10 cellular contexts compared by ENCODE assay signal in the genomic region with DNA sequence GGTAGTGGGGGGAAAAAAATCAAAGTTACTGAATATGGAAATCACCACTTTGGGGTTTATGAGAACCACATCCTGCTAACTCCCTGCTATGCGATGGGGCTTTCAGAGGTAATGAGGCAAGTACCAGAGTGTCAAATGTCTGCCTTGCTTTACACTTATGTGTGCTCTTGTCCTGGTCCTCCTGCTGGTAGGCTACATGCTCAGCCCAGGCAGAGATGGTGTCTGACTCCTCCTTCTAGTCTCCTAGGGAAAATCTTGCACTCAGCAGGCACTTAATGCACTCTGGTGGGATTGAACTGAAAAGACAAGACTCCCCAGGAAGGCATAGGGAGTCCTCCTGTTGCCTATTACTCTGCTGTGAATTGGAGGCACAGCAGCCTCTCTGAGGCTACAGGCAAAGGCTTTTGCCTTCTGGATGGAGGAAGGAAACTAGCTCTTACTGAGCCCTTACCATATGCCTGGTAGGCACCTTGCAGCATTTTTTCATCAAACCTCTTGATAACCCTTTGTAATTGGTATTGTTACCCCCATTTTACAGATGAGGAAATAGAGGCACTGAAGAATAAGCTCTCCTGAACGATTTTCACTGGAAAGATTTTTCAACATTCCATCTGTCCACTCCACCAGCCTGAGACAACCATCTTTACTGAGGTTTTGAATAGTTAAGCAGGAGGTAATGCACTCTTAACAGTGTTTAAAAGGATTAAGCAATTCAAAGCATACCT.
DNase-seq lines count a peak whose midpoint lies in the region; ATAC-seq lines count a peak whose summit lies in the region.
"Had no signal": no experiment of that assay in that cellular context is flagged by ENCODE, and none has a peak within 500 bp of the region (broad histone marks: within the 10 kb centered on the region; RNA-seq: fewer than 3 reads in every experiment).

No MANE protein-coding gene starts in this region.

- peak; percentile 96 for ATAC-seq in GM18870 (IDR thresholded peaks at IDR 0.05; ENCODE audit: unreplicated experiment)
- ATAC-seq in GM21528 (IDR thresholded peaks at IDR 0.05; ENCODE audit: low FRiP score, unreplicated experiment), result peak; percentile 97
- ATAC-seq in HG03135 (IDR thresholded peaks at IDR 0.05; ENCODE audit: unreplicated experiment), result peak; percentile 94

- no peaks in the 10 kb centered on the region for H3K9me3 Mint-ChIP-seq in T-helper 2 cell treated with Interferon-gamma antibody and Interleukin-4, amounts not matched to agents 5 μg/mL and 100 μg/mL, for 36 hours

- H3K27me3 Mint-ChIP-seq in T-helper 2 cell treated with Interferon-gamma antibody and Interleukin-4, amounts not matched to agents 5 μg/mL and 100 μg/mL, for 36 hours (ENCODE audit: low read depth), result peaks cover 24% of the 10 kb centered on the region

- no peaks in the 10 kb centered on the region for H3K36me3 Mint-ChIP-seq in T-helper 2 cell treated with Interferon-gamma antibody and Interleukin-4, amounts not matched to agents 5 μg/mL and 100 μg/mL, for 36 hours (ENCODE audit: low read depth)

- no peak overlapping the region for H3K4me3 Mint-ChIP-seq in T-helper 2 cell treated with Interferon-gamma antibody and Interleukin-4, amounts not matched to agents 5 μg/mL and 100 μg/mL, for 36 hours

- H3K4me1 Mint-ChIP-seq in T-helper 2 cell treated with Interferon-gamma antibody and Interleukin-4, amounts not matched to agents 5 μg/mL and 100 μg/mL, for 36 hours (ENCODE audit: low read depth), result peaks cover 2% of the 10 kb centered on the region

- DNase-seq in glomerular visceral epithelial cell (ENCODE audit: extremely low spot score), result peak; percentile 7
- no peak for DNase-seq in T-helper 2 cell treated with Interferon-gamma antibody and Interleukin-4, amounts not matched to agents 5 μg/mL and 100 μg/mL, for 36 hours (ENCODE audit: low spot score)
- DNase-seq in NCI-H524 treated with DMSO at 0.1 percent for 48 hours (lab: John Stamatoyannopoulos, UW), result no peak
- DNase-seq in retina, result no peak
- DNase-seq: activated gamma-delta T cell treated with Interleukin-2 at 50 U/mL for 16 hours, GDM1, NCI-H774 had no signal

- H3K27ac Mint-ChIP-seq in T-helper 2 cell treated with Interferon-gamma antibody and Interleukin-4, amounts not matched to agents 5 μg/mL and 100 μg/mL, for 36 hours, result no peak overlapping the region
